ENCODE assay signal across 10 cellular contexts in genomic region chrX:153266140-153266539, GRCh38. TPM values are rescaled to one million over a fixed set of nuclear protein-coding genes. Genes with fewer than 3 reads are reported as not detected.
"Had no signal": no experiment of that assay in that cellular context is flagged by ENCODE, and none has a peak within 500 bp of the region (broad histone marks: within the 10 kb centered on the region; RNA-seq: fewer than 3 reads in every experiment).

No MANE protein-coding gene starts in this region.

RNA-seq across cellular contexts. Expression of gene PNMA6F, which starts 55.4 kb away (rescaled TPM):
- total RNA-seq: OCI-LY7, PC-3, PC-9, Peyer's patch, Right ventricle myocardium inferior, RPMI7951, SJCRH30, SJSA1, SK-MEL-5 had no signal
- polyA plus RNA-seq: SK-N-SH had no signal
